9 cellular contexts compared by ENCODE assay signal in genomic region chr11:63999349-64000025, GRCh38. TPM values are rescaled to one million over a fixed set of nuclear protein-coding genes. Genes with fewer than 3 reads are reported as not detected.
DNase-seq lines count a peak whose midpoint lies in the region; ATAC-seq, FAIRE-seq and TF ChIP-seq lines count a peak whose summit lies in the region.
"Had no signal": no experiment of that assay in that cellular context is flagged by ENCODE, and none has a peak within 500 bp of the region (broad histone marks: within the 10 kb centered on the region; RNA-seq: fewer than 3 reads in every experiment).

No MANE protein-coding gene starts in this region.

- intact Hi-C loops in pancreas (cut with DNase I), result loop anchor here in 2 of 3 donors (5.0 to 10.0 kb wide), 3 partner anchors 65 to 295 kb away; partner anchors contain the start of gene KCNK4 (in 1 of the 2)
- intact Hi-C loops in uterus (cut with DNase I; ENCODE audit: low total_unique reads), result loop anchor here (5.0 kb wide), 1 partner anchor 153 kb away; no protein-coding TSS in a partner anchor

- no peak for FAIRE-seq in pancreas (lab: Jason Lieb, UNC)

- H3K27me3 ChIP-seq in pancreas (no peaks in the 10 kb centered on the region), uterus (no peaks in the 10 kb centered on the region)

- DNase-seq in NCI-H82 (lab: John Stamatoyannopoulos, UW), result peak; percentile 61
- no peak for DNase-seq in NCI-H82 treated with DMSO at 0.1 percent for 48 hours (lab: John Stamatoyannopoulos, UW; ENCODE audit: unreplicated experiment)
- DNase-seq in activated CD8-positive, alpha-beta memory T cell treated with anti-CD3 and anti-CD28 coated beads, Interleukin-2, amount 50 U/mL, for 48 hours, result peak; percentile 80
- peak in 2 of 6 donors; percentile 57 to 72 for DNase-seq in pancreas
- peak; percentile 56 to 69 for DNase-seq in uterus

- ATAC-seq in esophagus mucosa, result peak; percentile 87
- ATAC-seq in pancreas, result peak; percentile 19 to 67 (median 49)
- ATAC-seq in GM19324 (IDR thresholded peaks at IDR 0.05; ENCODE audit: low FRiP score, unreplicated experiment), result no peak
- ATAC-seq in HG03095 (IDR thresholded peaks at IDR 0.05; ENCODE audit: unreplicated experiment), result no peak

- no peak for TF ChIP-seq CTCF in pancreas (IDR thresholded peaks at IDR 0.05)
- no peak for TF ChIP-seq CTCF in uterus (IDR thresholded peaks at IDR 0.05)

- H3K36me3 ChIP-seq in pancreas (peaks cover 0 to 20% (median 12%) of the 10 kb centered on the region in 3 donors), uterus (no peaks in the 10 kb centered on the region)

- H3K4me1 ChIP-seq in pancreas, result peaks cover 0 to 5% (median 2%) of the 10 kb centered on the region in 3 donors
- peaks cover 0 to 19% of the 10 kb centered on the region in 2 donors for H3K4me1 ChIP-seq in uterus

- H3K9me3 ChIP-seq in pancreas (no peaks in the 10 kb centered on the region), uterus (no peaks in the 10 kb centered on the region)

- TF ChIP-seq POLR2A in uterus (IDR thresholded peaks at IDR 0.05), result no peak

- H3K4me3 ChIP-seq in pancreas, result peak overlapping the region in 1 of 4 donors; percentile 27
- peak overlapping the region; percentile 1 to 34 for H3K4me3 ChIP-seq in uterus

- WGBS in pancreas, 2 donors, result 59 to 61% methylated on average over 59 of the region's 59 CpGs

- H3K27ac ChIP-seq in pancreas (no peak overlapping the region), uterus (no peak overlapping the region)

RNA-seq across cellular contexts. Expression of gene OTUB1, which starts 13.2 kb away (rescaled TPM):
- total RNA-seq in esophagus mucosa, result 78.9 TPM
- 10 to 100 TPM; 15.2 to 32.0 (median 24.4) TPM for total RNA-seq in pancreas
- polyA plus RNA-seq in pancreas, result 10 to 100 TPM; 42.4 to 57.8 TPM
- 10 to 100 TPM; 29.5 to 54.6 (median 45.8) TPM for total RNA-seq in uterus

RNA-seq across cellular contexts. Expression of gene COX8A, which starts 25.1 kb away (rescaled TPM):
- 461 TPM for total RNA-seq in esophagus mucosa
- 100 to 1,000 TPM in 4 of 6 donors, 10 to 100 TPM in 2; 79.8 to 135 (median 118) TPM for total RNA-seq in pancreas
- polyA plus RNA-seq in pancreas, result 100 to 1,000 TPM; 351 to 441 TPM
- total RNA-seq in uterus, result 100 to 1,000 TPM in 3 of 4 donors, 10 to 100 TPM in 1; 41.0 to 359 (median 139) TPM

RNA-seq across cellular contexts. Expression of gene FLRT1, which starts 36.2 kb away (rescaled TPM):
- total RNA-seq in esophagus mucosa (not detected), pancreas (under 1 TPM; 0.04 to 0.31 (median 0.15) TPM), uterus (1 to 10 TPM in 2 of 4 donors, under 1 TPM in 1, not detected in 1; 0.26 to 7.3 (median 1.9) TPM)
- under 1 TPM; 0.27 to 0.87 TPM for polyA plus RNA-seq in pancreas
- total RNA-seq: T-helper 2 cell treated with Interferon-gamma antibody and Interleukin-4, amounts not matched to agents 100 ng/mL and 5 ng/mL, for 36 hours had no signal

Comparison
In these comparisons a context has a peak if more than half of its experiments do, and no peak if none do; other contexts are left out.
1. ATAC-seq: peak in esophagus mucosa (single experiment) and pancreas (4 of 4); none in GM19324 (single experiment) and HG03095 (single experiment).